In the genomic region with DNA sequence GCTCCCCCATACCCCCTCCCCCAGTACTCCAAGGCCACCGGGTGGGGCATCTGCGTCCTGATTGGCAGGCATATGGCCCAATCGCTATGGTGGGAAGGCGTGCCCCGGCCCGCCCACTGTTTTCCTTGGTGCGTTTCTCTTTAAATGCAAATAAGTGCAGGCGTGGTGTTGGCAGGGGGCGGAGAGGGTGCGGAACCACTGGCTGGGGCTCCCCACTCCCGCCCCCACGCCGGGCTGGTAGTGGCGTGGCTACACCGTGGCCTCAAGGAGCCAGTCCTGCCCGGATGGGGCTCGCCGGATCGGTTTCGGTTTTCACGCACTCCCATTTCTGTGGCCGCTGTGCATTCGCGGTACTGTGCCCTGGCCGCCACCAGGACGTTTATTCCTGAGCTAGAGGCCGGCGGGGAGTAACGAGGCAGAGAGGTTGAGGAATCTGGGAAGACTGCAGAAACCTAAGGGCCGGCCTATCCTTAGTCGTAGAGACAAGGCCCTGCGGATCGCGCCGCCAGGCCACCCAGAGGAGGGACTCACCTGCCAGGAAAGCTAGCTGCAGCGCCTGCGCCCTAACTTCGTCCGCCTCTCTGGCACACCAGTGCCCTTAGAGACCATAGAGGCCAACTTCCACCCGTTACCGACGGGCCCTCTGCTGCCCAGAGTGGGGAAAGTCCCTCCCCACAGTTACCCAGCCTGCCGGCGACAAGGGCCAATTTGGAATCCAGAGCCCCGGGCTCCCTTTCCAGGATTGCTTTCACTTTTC, we compare ENCODE assay signal across 8 cellular contexts. TPM values are rescaled to one million over a fixed set of nuclear protein-coding genes. Genes with fewer than 3 reads are reported as not detected.
DNase-seq lines count a peak whose midpoint lies in the region; ATAC-seq and TF ChIP-seq lines count a peak whose summit lies in the region.

No MANE protein-coding gene starts in this region.

- H3K36me3 Mint-ChIP-seq in activated naive CD4-positive, alpha-beta T cell treated with anti-CD3 and anti-CD28 coated beads, Interleukin-2, amount 50 U/mL, for 24 hours: no peaks in the 10 kb centered on the region

- H3K27me3 ChIP-seq in GM06990 (replicated peaks; ENCODE audit: control insufficient read depth, insufficient read depth, low read length) (no peaks in the 10 kb centered on the region), osteoblast (ENCODE audit: insufficient read depth, low read length) (no peaks in the 10 kb centered on the region), thoracic aorta (replicated peaks; ENCODE audit: insufficient read depth) (no peaks in the 10 kb centered on the region)

- H3K4me3 ChIP-seq in GM06990 (replicated peaks; ENCODE audit: low read depth, low read length) (peak overlapping the region; percentile 70), osteoblast (ENCODE audit: insufficient read depth, low read length) (peak overlapping the region; percentile 77), thoracic aorta (peak overlapping the region; percentile 88)

- H3K27me3 Mint-ChIP-seq in activated naive CD4-positive, alpha-beta T cell treated with anti-CD3 and anti-CD28 coated beads, Interleukin-2, amount 50 U/mL, for 24 hours: no peaks in the 10 kb centered on the region

- TF ChIP-seq CTCF in GM06990 (IDR thresholded peaks at IDR 0.05; ENCODE audit: insufficient read depth, low read length, poor library complexity, severe bottlenecking) (no peak), osteoblast (IDR thresholded peaks at IDR 0.05; ENCODE audit: extremely low read depth, low read depth, low read length) (peak; percentile 10), thoracic aorta (IDR thresholded peaks at IDR 0.05) (no peak)

- peaks cover 3% of the 10 kb centered on the region for H4K20me1 ChIP-seq in osteoblast (ENCODE audit: insufficient read depth, low read length)

- peak overlapping the region; percentile 87 for H2AFZ ChIP-seq in osteoblast (ENCODE audit: low read length)

- peak overlapping the region; percentile 86 for H3K4me3 Mint-ChIP-seq in activated naive CD4-positive, alpha-beta T cell treated with anti-CD3 and anti-CD28 coated beads, Interleukin-2, amount 50 U/mL, for 24 hours

- H3K4me1 ChIP-seq in osteoblast (ENCODE audit: insufficient read depth, low read length) (peaks cover 12% of the 10 kb centered on the region), thoracic aorta (ENCODE audit: control insufficient read depth in 1 of 2, low read depth in 2 of 2) (peaks cover 7 to 46% of the 10 kb centered on the region in 2 donors)

- peak; percentile 92 for ATAC-seq in thoracic aorta (ENCODE audit: insufficient number of reproducible peaks, low FRiP score, low read depth)

- POLR2A ChIA-PET in HEK293T (lab: Yijun Ruan, JAX): interaction anchor here (1.0 to 1.1 kb wide), 3 partner anchors 9 to 17 kb away, joined by 3 read pairs; no protein-coding TSS in a partner anchor

- CTCF ChIA-PET in HEK293T (lab: Yijun Ruan, JAX): no interaction called here

- H3K9me3 ChIP-seq in osteoblast (ENCODE audit: low read depth, low read length) (no peaks in the 10 kb centered on the region), thoracic aorta (no peaks in the 10 kb centered on the region)

- H3K36me3 ChIP-seq in GM06990 (ENCODE audit: control insufficient read depth, insufficient read depth, low read length): no peaks in the 10 kb centered on the region; the same call in 1 of the 2 replicates
- no peaks in the 10 kb centered on the region for H3K36me3 ChIP-seq in osteoblast (ENCODE audit: insufficient read depth, low read length)
- no peaks in the 10 kb centered on the region for H3K36me3 ChIP-seq in thoracic aorta

- DNase-seq in GM06990 (ENCODE audit: extremely low read depth, insufficient read length) (peak; percentile 92), HEK293T (ENCODE audit: extremely low spot score) (peak; percentile 81), MV-4-11 (lab: John Stamatoyannopoulos, UW) (peak; percentile 88), SK-N-DZ (ENCODE audit: low spot score) (peak; percentile 94), glomerular endothelial cell (ENCODE audit: extremely low read depth, low read depth, low spot score) (peak; percentile 42), osteoblast (ENCODE audit: insufficient read length, low spot score, missing footprints) (peak; percentile 97), thoracic aorta (ENCODE audit: low spot score) (peak; percentile 72)

- H3K27ac ChIP-seq in osteoblast (ENCODE audit: low read depth, low read length): peak overlapping the region; percentile 81
- peak overlapping the region; percentile 80 to 94 for H3K27ac ChIP-seq in thoracic aorta

- H3K79me2 ChIP-seq in osteoblast (ENCODE audit: insufficient read depth, low read length): peaks cover 5% of the 10 kb centered on the region

- peak overlapping the region; percentile 81 for H3K4me2 ChIP-seq in osteoblast (ENCODE audit: insufficient read depth, low read length)

- peak overlapping the region; percentile 92 for H3K27ac Mint-ChIP-seq in activated naive CD4-positive, alpha-beta T cell treated with anti-CD3 and anti-CD28 coated beads, Interleukin-2, amount 50 U/mL, for 24 hours

- no peaks in the 10 kb centered on the region for H3K9me3 Mint-ChIP-seq in activated naive CD4-positive, alpha-beta T cell treated with anti-CD3 and anti-CD28 coated beads, Interleukin-2, amount 50 U/mL, for 24 hours

- H3K4me1 Mint-ChIP-seq in activated naive CD4-positive, alpha-beta T cell treated with anti-CD3 and anti-CD28 coated beads, Interleukin-2, amount 50 U/mL, for 24 hours: peaks cover 16% of the 10 kb centered on the region

TF ChIP-seq in HEK293T, 16 proteins besides CTCF, POLR2A, EP300 and RAD21:
- TF ChIP-seq, protein P1, sequence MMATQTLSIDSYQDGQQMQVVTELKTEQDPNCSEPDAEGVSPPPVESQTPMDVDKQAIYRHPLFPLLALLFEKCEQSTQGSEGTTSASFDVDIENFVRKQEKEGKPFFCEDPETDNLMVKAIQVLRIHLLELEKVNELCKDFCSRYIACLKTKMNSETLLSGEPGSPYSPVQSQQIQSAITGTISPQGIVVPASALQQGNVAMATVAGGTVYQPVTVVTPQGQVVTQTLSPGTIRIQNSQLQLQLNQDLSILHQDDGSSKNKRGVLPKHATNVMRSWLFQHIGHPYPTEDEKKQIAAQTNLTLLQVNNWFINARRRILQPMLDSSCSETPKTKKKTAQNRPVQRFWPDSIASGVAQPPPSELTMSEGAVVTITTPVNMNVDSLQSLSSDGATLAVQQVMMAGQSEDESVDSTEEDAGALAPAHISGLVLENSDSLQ (IDR thresholded peaks at IDR 0.05): peak; percentile 99
- TF ChIP-seq FOXA1 (IDR thresholded peaks at IDR 0.05) (no peak), ARNT (IDR thresholded peaks at IDR 0.05) (no peak), L3MBTL2 (conservative IDR thresholded peaks at IDR 0.05) (peak; percentile 40; the same call in 1 of the 2 replicates), ZNF384 (IDR thresholded peaks at IDR 0.05) (no peak), TARDBP (IDR thresholded peaks at IDR 0.05) (no peak), BHLHE40 (IDR thresholded peaks at IDR 0.05; ENCODE audit: borderline replicate concordance) (no peak), SUZ12 (IDR thresholded peaks at IDR 0.05) (no peak), LEF1 (IDR thresholded peaks at IDR 0.05; ENCODE audit: borderline replicate concordance) (no peak), ELF4 (IDR thresholded peaks at IDR 0.05) (no peak), SP1 (IDR thresholded peaks at IDR 0.05) (no peak), CTBP1 (IDR thresholded peaks at IDR 0.05; ENCODE audit: borderline replicate concordance) (no peak), FOXK2 (IDR thresholded peaks at IDR 0.05) (no peak), FOXM1 (IDR thresholded peaks at IDR 0.05; ENCODE audit: borderline replicate concordance) (no peak; the same call in 1 of the 2 replicates), HDGF (IDR thresholded peaks at IDR 0.05; ENCODE audit: borderline replicate concordance) (no peak)

RNA-seq across cellular contexts. Expression of a gene that starts 0.4 kb away (rescaled TPM):
- polyA plus RNA-seq in SK-N-DZ (2014; cell fraction: cytosol; rRNA removed): 5.8 and 7.6 TPM in 2 replicates
- polyA plus RNA-seq in SK-N-DZ (2014; cell fraction: nucleus; rRNA removed): 3.4 and 5.5 TPM in 2 replicates
- total RNA-seq in glomerular endothelial cell: 1.1 and 2.2 TPM in 2 replicates
- 2.4 and 2.5 TPM in 2 replicates for total RNA-seq in osteoblast
- 1 to 10 TPM; 7.9 to 8.8 TPM for total RNA-seq in thoracic aorta

RNA-seq across cellular contexts. Expression of a gene that starts 24.5 kb away (rescaled TPM):
- not detected in 2 replicates for polyA plus RNA-seq in SK-N-DZ (2014; cell fraction: cytosol; rRNA removed)
- polyA plus RNA-seq in SK-N-DZ (2014; cell fraction: nucleus; rRNA removed): 0.21 and 0.50 TPM in 2 replicates
- total RNA-seq in glomerular endothelial cell: 2.0 TPM in 1 of 2 replicates, not detected in the other
- total RNA-seq in osteoblast: 0.29 TPM in 1 of 2 replicates, not detected in the other
- total RNA-seq in thoracic aorta: not detected

Comparison
In these comparisons a context has a peak if more than half of its experiments do, and no peak if none do; other contexts are left out.
1. Peak in every context shown above with its lines: DNase-seq, ATAC-seq, H3K4me3 ChIP-seq and H3K27ac ChIP-seq.
2. DNase-seq: peak in every context shown above with its lines; median percentile 97 in osteoblast; 94 in SK-N-DZ; 92 in GM06990; 88 in MV-4-11; 81 in HEK293T; 72 in thoracic aorta; 42 in glomerular endothelial cell.